In genomic region chr12:23197266-23197665, GRCh38 we compare ENCODE assay signal across 16 cellular contexts.
DNase-seq lines count a peak whose midpoint lies in the region; ATAC-seq, FAIRE-seq and TF ChIP-seq lines count a peak whose summit lies in the region.
"Had no signal": no experiment of that assay in that cellular context is flagged by ENCODE, and none has a peak within 500 bp of the region (broad histone marks: within the 10 kb centered on the region; RNA-seq: fewer than 3 reads in every experiment).

No MANE protein-coding gene starts in this region.

- intact Hi-C loops in ascending aorta (cut with DNase I) (loop anchor here (5.0 to 10.0 kb wide), 4 partner anchors 165 to 1025 kb away; no protein-coding TSS in a partner anchor), endothelial cell of umbilical vein (cut with micrococcal nuclease) (no loop called here), left lung (cut with DNase I) (no loop called here)

- no peaks in the 10 kb centered on the region for H3K36me3 ChIP-seq in ascending aorta
- no peaks in the 10 kb centered on the region for H3K36me3 ChIP-seq in endothelial cell of umbilical vein (ENCODE audit: control insufficient read depth in 2 of 2, extremely low read depth in 1 of 2, insufficient read depth in 2 of 2, low read length in 2 of 2)
- H3K36me3 ChIP-seq in left lung, result no peaks in the 10 kb centered on the region
- H3K36me3 ChIP-seq: BLaER1 had no signal

- CTCF ChIA-PET in endothelial cell of umbilical vein (lab: Charles Lee), result interaction anchor here (1.0 to 1.3 kb wide), 4 partner anchors 10 to 513 kb away, joined by 3 to 7 read pairs (median 4); no protein-coding TSS in a partner anchor

- DNase-seq in ascending aorta (ENCODE audit: low spot score in 2 of 2) (peak in 1 of 2 donors; percentile 69), endothelial cell of umbilical vein (ENCODE audit: low read depth, low spot score) (peak; percentile 45), osteocyte (ENCODE audit: extremely low spot score, unreplicated experiment) (no peak), left lung (no peak), frontal cortex (ENCODE audit: low spot score in 2 of 2) (no peak), NCI-H1105 (lab: John Stamatoyannopoulos, UW) (no peak)
- DNase-seq: CD8-positive, alpha-beta memory T cell; DND-41; Karpas-422; NCI-H1417 treated with DMSO at 0.1 percent for 48 hours; NCI-H2029 treated with DMSO at 0.1 percent for 48 hours; NCI-H510A treated with DMSO at 0.1 percent for 48 hours; SHP77 treated with DMSO at 0.1 percent for 48 hours had no signal

- no TSS peak for BruUV-seq in endothelial cell of umbilical vein (replicated peaks; lab: Mats Ljungman, UMichigan)

- ATAC-seq in left lung (no peak), HG03457 (IDR thresholded peaks at IDR 0.05; ENCODE audit: unreplicated experiment) (no peak)

- peaks cover 3 to 11% of the 10 kb centered on the region in 2 donors for H3K4me1 ChIP-seq in ascending aorta
- H3K4me1 ChIP-seq in endothelial cell of umbilical vein (ENCODE audit: control insufficient read depth, extremely low read depth, insufficient read depth, low read length), result no peaks in the 10 kb centered on the region
- no peaks in the 10 kb centered on the region for H3K4me1 ChIP-seq in left lung
- H3K4me1 ChIP-seq: BLaER1 had no signal

- H3K27ac ChIP-seq in ascending aorta, result peak overlapping the region; percentile 76 to 79
- H3K27ac ChIP-seq in endothelial cell of umbilical vein (ENCODE audit: insufficient read depth, low read depth, low read length), result no peak overlapping the region
- no peak overlapping the region for H3K27ac ChIP-seq in left lung
- H3K27ac ChIP-seq: BLaER1 had no signal

- H4K20me1 ChIP-seq in endothelial cell of umbilical vein (replicated peaks; ENCODE audit: control insufficient read depth, extremely low read depth, insufficient read depth, low read length), result no peaks in the 10 kb centered on the region
- H4K20me1 ChIP-seq: BLaER1 had no signal

- no peak overlapping the region for H2AFZ ChIP-seq in endothelial cell of umbilical vein (ENCODE audit: low read depth, low read length)

- FAIRE-seq in endothelial cell of umbilical vein (lab: Jason Lieb, UNC) (no peak), frontal cortex (lab: Jason Lieb, UNC) (no peak)
- FAIRE-seq: H1 had no signal

- peaks cover 19% of the 10 kb centered on the region for H3K4me1 Mint-ChIP-seq in osteocyte (ENCODE audit: unreplicated experiment)
- H3K4me1 Mint-ChIP-seq: CD8-positive, alpha-beta memory T cell had no signal

- H3K9me3 ChIP-seq in ascending aorta (peaks cover 0 to 7% of the 10 kb centered on the region in 2 donors), endothelial cell of umbilical vein (replicated peaks; ENCODE audit: control insufficient read depth, insufficient read depth, low read length) (no peaks in the 10 kb centered on the region), left lung (no peaks in the 10 kb centered on the region)
- H3K9me3 ChIP-seq: BLaER1 had no signal

- H3K4me2 ChIP-seq in endothelial cell of umbilical vein (ENCODE audit: insufficient read depth, low read length), result no peak overlapping the region
- H3K4me2 ChIP-seq: BLaER1 had no signal

- POLR2A ChIA-PET in endothelial cell of umbilical vein (lab: Charles Lee), result interaction anchor here (1.1 kb wide), 1 partner anchor 11 kb away, joined by 3 read pairs; no protein-coding TSS in a partner anchor

- H3K79me2 ChIP-seq in endothelial cell of umbilical vein (ENCODE audit: control insufficient read depth, insufficient read depth, low read length), result no peaks in the 10 kb centered on the region

- dilution Hi-C loops in endothelial cell of umbilical vein (cut with MboI; ENCODE audit: extremely low pct_ligation_motif_present, low sequenced_read_pairs), result no loop called here

- no peak for TF ChIP-seq CTCF in ascending aorta (IDR thresholded peaks at IDR 0.05)
- TF ChIP-seq CTCF in endothelial cell of umbilical vein (IDR thresholded peaks at IDR 0.05; ENCODE audit: extremely low read depth in 1 of 2, insufficient read depth in 1 of 2, low read depth in 1 of 2, low read length in 2 of 2), result no peak
- TF ChIP-seq CTCF in osteocyte (IDR thresholded peaks at IDR 0.05), result no peak
- TF ChIP-seq CTCF in left lung (IDR thresholded peaks at IDR 0.05), result no peak

- no peak for TF ChIP-seq POLR2A in endothelial cell of umbilical vein (IDR thresholded peaks at IDR 0.05; ENCODE audit: low read depth, low read length)

- peaks cover 7% of the 10 kb centered on the region for H3K9me3 Mint-ChIP-seq in osteocyte (ENCODE audit: unreplicated experiment)

- H3K4me3 Mint-ChIP-seq in osteocyte (ENCODE audit: unreplicated experiment), result peak overlapping the region; percentile 31
- H3K4me3 Mint-ChIP-seq: CD8-positive, alpha-beta memory T cell had no signal

- H3K27ac Mint-ChIP-seq in osteocyte (ENCODE audit: unreplicated experiment), result peak overlapping the region; percentile 53
- H3K27ac Mint-ChIP-seq: CD8-positive, alpha-beta memory T cell had no signal

- no peak overlapping the region for H3K9ac ChIP-seq in endothelial cell of umbilical vein (replicated peaks; ENCODE audit: extremely low read depth, insufficient read depth, low read length)
- H3K9ac ChIP-seq: BLaER1 had no signal

- H3K27me3 ChIP-seq in ascending aorta, result no peaks in the 10 kb centered on the region
- no peaks in the 10 kb centered on the region for H3K27me3 ChIP-seq in endothelial cell of umbilical vein (ENCODE audit: control insufficient read depth in 2 of 2, insufficient read depth in 2 of 2, low read length in 2 of 2)
- H3K27me3 ChIP-seq in left lung, result no peaks in the 10 kb centered on the region
- H3K27me3 ChIP-seq: BLaER1 had no signal

- peak overlapping the region; percentile 7 to 22 for H3K4me3 ChIP-seq in ascending aorta
- H3K4me3 ChIP-seq in endothelial cell of umbilical vein (replicated peaks in 1 of 3; ENCODE audit: insufficient read depth in 1 of 3, low read depth in 1 of 3, low read length in 3 of 3), result no peak overlapping the region
- H3K4me3 ChIP-seq in left lung, result no peak overlapping the region
- H3K4me3 ChIP-seq: BLaER1 had no signal

- H3K27me3 Mint-ChIP-seq in osteocyte (ENCODE audit: unreplicated experiment), result no peaks in the 10 kb centered on the region

- no peaks in the 10 kb centered on the region for H3K36me3 Mint-ChIP-seq in osteocyte (ENCODE audit: unreplicated experiment)
- H3K36me3 Mint-ChIP-seq: CD8-positive, alpha-beta memory T cell had no signal

- H3K9me1 ChIP-seq in endothelial cell of umbilical vein (replicated peaks; ENCODE audit: control insufficient read depth, extremely low read depth, insufficient read depth, low read length), result no peaks in the 10 kb centered on the region

TF ChIP-seq in endothelial cell of umbilical vein, 7 proteins besides CTCF, POLR2A, EP300 and RAD21:
- TF ChIP-seq MYC (IDR thresholded peaks at IDR 0.05; ENCODE audit: low read depth, low read length) (no peak), JUN (IDR thresholded peaks at IDR 0.05; ENCODE audit: borderline replicate concordance, insufficient read depth, insufficient read length, low read depth) (no peak), FOS (IDR thresholded peaks at IDR 0.05; ENCODE audit: borderline replicate concordance, insufficient read depth, low read length) (no peak), POLR2AphosphoS5 (IDR thresholded peaks at IDR 0.05; ENCODE audit: insufficient read depth, low read depth, low read length) (no peak), GATA2 (IDR thresholded peaks at IDR 0.05; ENCODE audit: insufficient read depth, insufficient read length, low read depth, low read length) (no peak), EZH2 (IDR thresholded peaks at IDR 0.05; ENCODE audit: borderline replicate concordance, low read depth, low read length, severe bottlenecking) (no peak)
- TF ChIP-seq, protein P1, sequence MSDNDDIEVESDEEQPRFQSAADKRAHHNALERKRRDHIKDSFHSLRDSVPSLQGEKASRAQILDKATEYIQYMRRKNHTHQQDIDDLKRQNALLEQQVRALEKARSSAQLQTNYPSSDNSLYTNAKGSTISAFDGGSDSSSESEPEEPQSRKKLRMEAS (IDR thresholded peaks at IDR 0.05; ENCODE audit: insufficient read depth, insufficient read length), result no peak

Comparison
In these comparisons a context has a peak if more than half of its experiments do, and no peak if none do; other contexts are left out.
1. H3K27ac ChIP-seq: peak in ascending aorta (2 of 2); none in endothelial cell of umbilical vein (single experiment) and left lung (0 of 2).
2. H3K4me3 ChIP-seq: peak in ascending aorta (2 of 2); none in endothelial cell of umbilical vein (0 of 3) and left lung (0 of 2).